ENCODE assay signal across 8 cellular contexts in genomic region chr4:67700874-67701850, GRCh38. TPM values are rescaled to one million over a fixed set of nuclear protein-coding genes. Genes with fewer than 3 reads are reported as not detected.
DNase-seq lines count a peak whose midpoint lies in the region; ATAC-seq, FAIRE-seq and TF ChIP-seq lines count a peak whose summit lies in the region.

Gene UBA6, minus strand, starts transcription at chr4:67701155. Its CDS starts 36 bp downstream, at chr4:67701119.

- H3K36me3 ChIP-seq in Karpas-422 (ENCODE audit: insufficient read depth, low read length) (peaks cover 42% of the 10 kb centered on the region), esophagus squamous epithelium (peaks cover 0 to 8% (median 0%) of the 10 kb centered on the region in 3 donors)

- DNase-seq in Daoy (ENCODE audit: low read depth) (peak; percentile 94), Karpas-422 (peak; percentile 99), RCC 7860 (ENCODE audit: low spot score) (peak; percentile 91), esophagus squamous epithelium (lab: John Stamatoyannopoulos, UW) (peak; percentile 87), myocyte (ENCODE audit: low read depth) (peak; percentile 97)
- peak; percentile 97 for DNase-seq in activated T-cell treated with anti-CD3 and anti-CD28 coated beads, Interleukin-2, amount 50 U/mL, for 72 hours
- peak; percentile 82 to 95 for DNase-seq in stimulated activated CD8-positive, alpha-beta memory T cell treated with anti-CD3 and anti-CD28 coated beads, Interleukin-7, amount 100 ng/mL, for 48 hours (ENCODE audit: extremely low read depth in 1 of 2, low read depth in 1 of 2)

- H3K4me1 Mint-ChIP-seq in activated T-cell treated with anti-CD3 and anti-CD28 coated beads, Interleukin-2, amount 50 U/mL, for 72 hours (ENCODE audit: low read depth), result peaks cover 51% of the 10 kb centered on the region

- H3K27ac ChIP-seq in Karpas-422 (ENCODE audit: low read length) (peak within 1 kb of the TSS; percentile 67), esophagus squamous epithelium (peak within 1 kb of the TSS; percentile 95 to 98 (median 97))

- intact Hi-C loops in esophagus squamous epithelium (cut with DNase I), result no loop called here

- H3K4me2 ChIP-seq in Karpas-422 (ENCODE audit: low read depth, low read length, poor library complexity, severe bottlenecking), result peak within 1 kb of the TSS; percentile 90

- no peaks in the 10 kb centered on the region for H3K9me2 ChIP-seq in Karpas-422 (replicated peaks; ENCODE audit: insufficient read depth, low read length)

- 1 to 2% methylated on average over 10 to 22 of the region's 55 CpGs for WGBS in esophagus squamous epithelium, 2 donors

- peak; percentile 38 to 54 (median 45) for TF ChIP-seq CTCF in esophagus squamous epithelium (IDR thresholded peaks at IDR 0.05)

- H2AFZ ChIP-seq in Karpas-422 (ENCODE audit: low read length), result 0 out of 2 replicates have a peak within 1 kb of the TSS, but pooled peaks have one; percentile 37

- peak within 1 kb of the TSS; percentile 86 to 95 for H3K4me3 Mint-ChIP-seq in activated T-cell treated with anti-CD3 and anti-CD28 coated beads, Interleukin-2, amount 50 U/mL, for 72 hours

- H3K27ac Mint-ChIP-seq in activated T-cell treated with anti-CD3 and anti-CD28 coated beads, Interleukin-2, amount 50 U/mL, for 72 hours, result peak within 1 kb of the TSS; percentile 83

- H3K4me1 ChIP-seq in Karpas-422 (ENCODE audit: low read length) (peaks cover 43% of the 10 kb centered on the region), esophagus squamous epithelium (peaks cover 11 to 34% (median 13%) of the 10 kb centered on the region in 3 donors)

- TF ChIP-seq POLR2A in esophagus squamous epithelium (IDR thresholded peaks at IDR 0.05), result peak in 1 of 4 donors; percentile 76

- H3K9me3 ChIP-seq in Karpas-422 (ENCODE audit: low read length) (peaks cover 4% of the 10 kb centered on the region), esophagus squamous epithelium (no peaks in the 10 kb centered on the region)

- peaks cover 0 to under 1% of the 10 kb centered on the region in 2 donors for H3K9me3 Mint-ChIP-seq in activated T-cell treated with anti-CD3 and anti-CD28 coated beads, Interleukin-2, amount 50 U/mL, for 72 hours

- peaks cover 97% of the 10 kb centered on the region for H3K79me2 ChIP-seq in Karpas-422 (ENCODE audit: low read length)

- peak; percentile 71 for FAIRE-seq in RCC 7860 (lab: Jason Lieb, UNC)

- H3K36me3 Mint-ChIP-seq in activated T-cell treated with anti-CD3 and anti-CD28 coated beads, Interleukin-2, amount 50 U/mL, for 72 hours (ENCODE audit: insufficient read depth in 2 of 2), result peaks cover 6 to 36% of the 10 kb centered on the region in 2 donors

- H3K27me3 ChIP-seq in Karpas-422 (ENCODE audit: low read length), result no peaks in the 10 kb centered on the region
- no peaks in the 10 kb centered on the region for H3K27me3 ChIP-seq in esophagus squamous epithelium

- H4K20me1 ChIP-seq in Karpas-422 (ENCODE audit: insufficient read depth, low read depth, low read length), result no peaks in the 10 kb centered on the region

- H3K4me3 ChIP-seq in Karpas-422 (ENCODE audit: low read length) (peak within 1 kb of the TSS; percentile 98), esophagus squamous epithelium (peak within 1 kb of the TSS; percentile 82 to 90 (median 89))

- peak; percentile 98 for ATAC-seq in GM21825 (IDR thresholded peaks at IDR 0.05; ENCODE audit: unreplicated experiment)
- ATAC-seq in activated T-cell treated with anti-CD3 and anti-CD28 coated beads, Interleukin-2, amount 50 U/mL, for 72 hours (replicated peaks in 1 of 2), result peak; percentile 99

- H3K27me3 Mint-ChIP-seq in activated T-cell treated with anti-CD3 and anti-CD28 coated beads, Interleukin-2, amount 50 U/mL, for 72 hours (ENCODE audit: low read depth), result no peaks in the 10 kb centered on the region

- H3K9ac ChIP-seq in Karpas-422 (ENCODE audit: low read length), result peak within 1 kb of the TSS; percentile 97

RNA-seq across cellular contexts. Expression of gene UBA6, which starts in this region (rescaled TPM):
- total RNA-seq in Daoy (2014; rRNA removed; shearing (Covaris generic)), result 113 and 140 TPM in 2 replicates
- total RNA-seq in Karpas-422 (2014; rRNA removed; shearing (Covaris generic); ENCODE audit: low replicate concordance), result 56.7 and 77.9 TPM in 2 replicates
- total RNA-seq in activated T-cell treated with anti-CD3 and anti-CD28 coated beads, Interleukin-2, amount 50 U/mL, for 72 hours, result 10 to 100 TPM; 88.4 to 98.6 TPM
- 100 to 1,000 TPM in 1 of 4 donors, 10 to 100 TPM in 3; 51.5 to 103 (median 87.8) TPM for total RNA-seq in esophagus squamous epithelium
- 80.1 and 140 TPM in 2 replicates for total RNA-seq in myocyte
- 15.9 TPM for polyA plus RNA-seq in myocyte (2012)

Comparison
In these comparisons a context has a peak if more than half of its experiments do, and no peak if none do; other contexts are left out.
1. Peak in every context shown above with its lines: DNase-seq, ATAC-seq, H3K4me3 ChIP-seq and H3K27ac ChIP-seq.